10 cellular contexts compared by ENCODE assay signal in genomic region chr9:16727452-16728127, GRCh38.
DNase-seq lines count a peak whose midpoint lies in the region; ATAC-seq and TF ChIP-seq lines count a peak whose summit lies in the region.
"Had no signal": no experiment of that assay in that cellular context is flagged by ENCODE, and none has a peak within 500 bp of the region (broad histone marks: within the 10 kb centered on the region; RNA-seq: fewer than 3 reads in every experiment).

No MANE protein-coding gene starts in this region.

- ATAC-seq in activated T-helper 17 cell treated with anti-CD3 and anti-CD28 coated beads, Interleukin-2, amount 50 U/mL, for 72 hours (replicated peaks): no peak
- ATAC-seq in GM21528 (IDR thresholded peaks at IDR 0.05; ENCODE audit: low FRiP score, unreplicated experiment): no peak

- no peaks in the 10 kb centered on the region for H3K36me3 Mint-ChIP-seq in activated T-helper 17 cell treated with anti-CD3 and anti-CD28 coated beads, Interleukin-2, amount 50 U/mL, for 72 hours (ENCODE audit: low read depth)
- H3K36me3 Mint-ChIP-seq: CD14-positive monocyte had no signal

- DNase-seq in A673 (ENCODE audit: low spot score) (no peak), NCI-H2227 treated with DMSO at 0.1 percent for 48 hours (lab: John Stamatoyannopoulos, UW) (peak; percentile 63), epithelial cell of esophagus (ENCODE audit: low read depth) (no peak), RWPE1 (ENCODE audit: low spot score) (no peak), HuH-7.5 (ENCODE audit: low spot score) (no peak)
- DNase-seq: NK-92 treated with Interleukin-12 subunit alpha and Interleukin-12 subunit beta, amount 100 ng/mL, for 24 hours had no signal

- intact Hi-C loops in A673 (cut with micrococcal nuclease; ENCODE audit: unreplicated experiment): no loop called here

- H3K9me3 ChIP-seq in A673 (ENCODE audit: low read depth, low read length, poor library complexity, severe bottlenecking) (no peaks in the 10 kb centered on the region), mucosa of stomach (ENCODE audit: control insufficient read depth, low read length) (no peaks in the 10 kb centered on the region)

- peaks cover 28% of the 10 kb centered on the region for H3K27me3 Mint-ChIP-seq in activated T-helper 17 cell treated with anti-CD3 and anti-CD28 coated beads, Interleukin-2, amount 50 U/mL, for 72 hours

- TF ChIP-seq CTCF in A673 (conservative IDR thresholded peaks at IDR 0.05; ENCODE audit: low read depth, low read length) (no peak), epithelial cell of esophagus (IDR thresholded peaks at IDR 0.05; ENCODE audit: insufficient read depth, low read depth, low read length, missing control alignments) (no peak), RWPE1 (conservative IDR thresholded peaks at IDR 0.05; ENCODE audit: low read depth) (no peak)

- no peaks in the 10 kb centered on the region for H3K36me3 ChIP-seq in A673 (ENCODE audit: insufficient read depth, low read length, poor library complexity, severe bottlenecking)
- no peaks in the 10 kb centered on the region for H3K36me3 ChIP-seq in mucosa of stomach (ENCODE audit: control insufficient read depth, insufficient read depth, low read length)

- H3K4me3 Mint-ChIP-seq in activated T-helper 17 cell treated with anti-CD3 and anti-CD28 coated beads, Interleukin-2, amount 50 U/mL, for 72 hours: no peak overlapping the region

- H3K27me3 ChIP-seq in A673 (replicated peaks; ENCODE audit: insufficient read depth, low read depth, low read length, poor library complexity) (peaks cover 6% of the 10 kb centered on the region), mucosa of stomach (ENCODE audit: control insufficient read depth, insufficient read depth, low read length) (peaks cover 9% of the 10 kb centered on the region)

- H3K4me1 ChIP-seq in A673 (ENCODE audit: insufficient read depth, low read length, poor library complexity, severe bottlenecking): no peaks in the 10 kb centered on the region
- H3K4me1 ChIP-seq in mucosa of stomach (ENCODE audit: control insufficient read depth, insufficient read depth, low read length): no peaks in the 10 kb centered on the region

- no TSS peak for BruUV-seq in A673 (replicated peaks; lab: Mats Ljungman, UMichigan)

- H3K9ac ChIP-seq in mucosa of stomach (ENCODE audit: low read length): peak overlapping the region; percentile 53

- POLR2A ChIA-PET in A673 (lab: Charles Lee; ENCODE audit: low non-redundant PET) (no interaction called here), RWPE1 (lab: Yijun Ruan, JAX; ENCODE audit: low non-redundant PET) (no interaction called here)

- no peak overlapping the region for H3K27ac Mint-ChIP-seq in activated T-helper 17 cell treated with anti-CD3 and anti-CD28 coated beads, Interleukin-2, amount 50 U/mL, for 72 hours
- H3K27ac Mint-ChIP-seq: CD14-positive monocyte had no signal

- H3K4me1 Mint-ChIP-seq in activated T-helper 17 cell treated with anti-CD3 and anti-CD28 coated beads, Interleukin-2, amount 50 U/mL, for 72 hours: no peaks in the 10 kb centered on the region

- H3K9me3 Mint-ChIP-seq in activated T-helper 17 cell treated with anti-CD3 and anti-CD28 coated beads, Interleukin-2, amount 50 U/mL, for 72 hours: no peaks in the 10 kb centered on the region

- H3K4me3 ChIP-seq in A673 (ENCODE audit: low read depth, low read length, poor library complexity, severe bottlenecking) (peak overlapping the region; percentile 48), epithelial cell of esophagus (ENCODE audit: low read length) (peak overlapping the region; percentile 45), mucosa of stomach (ENCODE audit: low read length) (peak overlapping the region; percentile 29)

- no peak overlapping the region for H3K27ac ChIP-seq in A673 (ENCODE audit: low read depth, low read length, poor library complexity, severe bottlenecking)
- H3K27ac ChIP-seq in RWPE1: no peak overlapping the region

- CTCF ChIA-PET in A673 (lab: Charles Lee) (no interaction called here), RWPE1 (lab: Yijun Ruan, JAX) (interaction anchor here (0.5 to 0.7 kb wide), 2 partner anchors 386 to 742 kb away, joined by 3 read pairs; no protein-coding TSS in a partner anchor)
